In genomic region chr17:20156196-20157077, GRCh38 we compare ENCODE assay signal across 8 cellular contexts.
A peak's percentile ranks its signal among the peaks of the same experiment; 100 is the strongest.
DNase-seq lines count a peak whose midpoint lies in the region; ATAC-seq and TF ChIP-seq lines count a peak whose summit lies in the region.

No MANE protein-coding gene starts in this region.

- H3K4me3 Mint-ChIP-seq in Calu3 (ENCODE audit: low read depth, unreplicated experiment), result no peak overlapping the region
- no peak overlapping the region for H3K4me3 Mint-ChIP-seq in type B pancreatic cell

- H3K27me3 ChIP-seq in HL-60 (ENCODE audit: insufficient read depth, poor library complexity, severe bottlenecking), result no peaks in the 10 kb centered on the region

- no TSS peak for BruUV-seq in Calu3 (replicated peaks; lab: Mats Ljungman, UMichigan)

- TF ChIP-seq CTCF in Calu3 (IDR thresholded peaks at IDR 0.05; ENCODE audit: unreplicated experiment) (no peak), HL-60 (IDR thresholded peaks at IDR 0.05; ENCODE audit: insufficient read depth, low read length) (no peak), VCaP (conservative IDR thresholded peaks at IDR 0.05) (no peak), type B pancreatic cell (conservative IDR thresholded peaks at IDR 0.05) (peak; percentile 1)

- CTCF ChIA-PET in Calu3 (lab: Charles Lee), result interaction anchor here (1.7 kb wide), 1 partner anchor 50 kb away, joined by 5 read pairs; no protein-coding TSS in a partner anchor

- intact Hi-C loops in Calu3 (cut with micrococcal nuclease; ENCODE audit: unreplicated experiment), result loop anchor here (10.0 kb wide), 1 partner anchor 48 kb away; no protein-coding TSS in a partner anchor

- H3K27ac Mint-ChIP-seq in Calu3 (ENCODE audit: unreplicated experiment) (peak overlapping the region; percentile 55), type B pancreatic cell (peak overlapping the region; percentile 89)

- H3K4me1 Mint-ChIP-seq in Calu3 (ENCODE audit: low read depth, unreplicated experiment) (peaks cover 12% of the 10 kb centered on the region), type B pancreatic cell (ENCODE audit: unreplicated experiment) (peaks cover 8% of the 10 kb centered on the region)

- H3K4me3 ChIP-seq in HL-60 (replicated peaks; ENCODE audit: insufficient read depth, low read length), result peak overlapping the region; percentile 50

- no peak overlapping the region for H3K27ac ChIP-seq in HL-60 (replicated peaks)
- peak overlapping the region; percentile 74 for H3K27ac ChIP-seq in VCaP

- peak; percentile 17 for ATAC-seq in GM19467 (IDR thresholded peaks at IDR 0.05; ENCODE audit: unreplicated experiment)

- no peak for TF ChIP-seq POLR2A in erythroblast (IDR thresholded peaks at IDR 0.05; ENCODE audit: low read length)

- H3K36me3 Mint-ChIP-seq in Calu3 (ENCODE audit: insufficient read depth, unreplicated experiment) (peaks cover 17% of the 10 kb centered on the region), type B pancreatic cell (peaks cover 5% of the 10 kb centered on the region)

- H3K27me3 Mint-ChIP-seq in Calu3 (ENCODE audit: unreplicated experiment) (no peaks in the 10 kb centered on the region), type B pancreatic cell (peaks cover 14% of the 10 kb centered on the region)

- H3K9me3 Mint-ChIP-seq in Calu3 (ENCODE audit: low read depth, unreplicated experiment) (no peaks in the 10 kb centered on the region), type B pancreatic cell (no peaks in the 10 kb centered on the region)

- DNase-seq in Calu3, result peak; percentile 65
- DNase-seq in HL-60 (ENCODE audit: low read depth in 1 of 2, low spot score in 1 of 2), result no peak
- DNase-seq in erythroblast (lab: John Stamatoyannopoulos, UW), result peak; percentile 72 to 73
- peak; percentile 51 for DNase-seq in myocyte (ENCODE audit: low read depth)
- DNase-seq in type B pancreatic cell (ENCODE audit: extremely low spot score, unreplicated experiment), result peak; percentile 73
- no peak for DNase-seq in NCI-H187 (lab: John Stamatoyannopoulos, UW)

Comparison
In these comparisons a context has a peak if more than half of its experiments do, and no peak if none do; other contexts are left out.
1. DNase-seq: peak in Calu3 (single experiment), erythroblast (2 of 2), myocyte (single experiment) and type B pancreatic cell (single experiment); none in HL-60 (0 of 2) and NCI-H187 (0 of 2).